In the genomic region with DNA sequence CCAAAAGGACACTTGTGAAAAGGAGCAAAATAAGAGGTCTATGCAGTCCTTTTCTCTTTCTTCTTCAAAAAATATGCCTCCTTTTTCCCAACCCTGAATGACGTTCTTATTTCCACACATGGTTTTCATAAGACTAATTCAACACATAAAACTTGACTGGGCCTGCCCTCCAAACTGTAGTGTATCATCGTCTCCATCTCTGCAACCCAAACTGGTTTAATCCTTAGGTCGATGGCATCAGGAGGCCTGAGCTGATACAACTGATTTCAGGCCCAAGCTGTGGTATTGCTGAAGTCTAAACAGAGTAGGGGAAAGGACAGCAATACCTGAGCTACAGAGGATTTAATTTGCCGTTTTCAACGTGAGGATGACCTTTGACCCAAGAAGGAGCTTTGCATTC, we compare ENCODE assay signal across 23 cellular contexts.
"Had no signal": no experiment of that assay in that cellular context is flagged by ENCODE, and none has a peak within 500 bp of the region (broad histone marks: within the 10 kb centered on the region; RNA-seq: fewer than 3 reads in every experiment).

No MANE protein-coding gene starts in this region.

- H3K27me3 ChIP-seq: brain microvascular endothelial cell, colonic mucosa, gastroesophageal sphincter, right atrium auricular region, tibial nerve, vagina had no signal

- H3K27ac ChIP-seq: brain microvascular endothelial cell, colonic mucosa, gastroesophageal sphincter, heart left ventricle, prostate gland, right atrium auricular region, tibial nerve, vagina had no signal

- H3K4me3 Mint-ChIP-seq: central memory CD8-positive, alpha-beta T cell; immature natural killer cell; memory B cell; stimulated activated naive CD8-positive, alpha-beta T cell treated with anti-CD3 and anti-CD28 coated beads, Interleukin-15, Interleukin-2, amounts not matched to agents 100 ng/mL and 50 ng/mL, for 24 hours had no signal

- H3K4me3 ChIP-seq: colonic mucosa, gastroesophageal sphincter, heart left ventricle, prostate gland, right atrium auricular region, tibial nerve, vagina had no signal

- H3K9me3 ChIP-seq: colonic mucosa, gastroesophageal sphincter, heart left ventricle, prostate gland, right atrium auricular region, tibial nerve, vagina had no signal

- H3K27ac Mint-ChIP-seq: immature natural killer cell; memory B cell; stimulated activated naive CD8-positive, alpha-beta T cell treated with anti-CD3 and anti-CD28 coated beads, Interleukin-15, Interleukin-2, amounts not matched to agents 100 ng/mL and 50 ng/mL, for 24 hours had no signal

- DNase-seq: activated CD8-positive, alpha-beta memory T cell treated with anti-CD3 and anti-CD28 coated beads for 24 hours; activated CD8-positive, alpha-beta memory T cell treated with anti-CD3 and anti-CD28 coated beads, Interleukin-2, amount 50 U/mL, for 48 hours; activated effector memory CD4-positive, alpha-beta T cell treated with anti-CD3 and anti-CD28 coated beads, Interleukin-2, amount 50 U/mL, for 16 hours; activated naive CD4-positive, alpha-beta T cell treated with anti-CD3 and anti-CD28 coated beads, Interleukin-2, amount 50 U/mL, for 16 hours; activated T-cell treated with anti-CD3 and anti-CD28 coated beads, Interleukin-2, amount 50 U/mL, for 48 hours; aorta; brain microvascular endothelial cell; colonic mucosa; heart left ventricle; immature natural killer cell; kidney glomerular epithelial cell; left ventricle myocardium superior; stimulated activated CD4-positive, alpha-beta T cell treated with anti-CD3 and anti-CD28 coated beads, Interleukin-2, amount 100 ng/mL, for 48 hours; T1000 had no signal

- H3K27me3 Mint-ChIP-seq: central memory CD8-positive, alpha-beta T cell; memory B cell; stimulated activated naive CD8-positive, alpha-beta T cell treated with anti-CD3 and anti-CD28 coated beads, Interleukin-15, Interleukin-2, amounts not matched to agents 100 ng/mL and 50 ng/mL, for 24 hours had no signal

- ATAC-seq: activated CD4-positive, CD25-positive, alpha-beta regulatory T cell treated with anti-CD3 and anti-CD28 coated beads, Interleukin-2, amount 50 U/mL, for 24 hours; gastroesophageal sphincter; heart left ventricle; left ventricle myocardium superior had no signal

- H3K9me3 Mint-ChIP-seq: memory B cell; stimulated activated naive CD8-positive, alpha-beta T cell treated with anti-CD3 and anti-CD28 coated beads, Interleukin-15, Interleukin-2, amounts not matched to agents 100 ng/mL and 50 ng/mL, for 24 hours had no signal

- H3K36me3 ChIP-seq: brain microvascular endothelial cell, colonic mucosa, gastroesophageal sphincter, heart left ventricle, prostate gland, right atrium auricular region, tibial nerve, vagina had no signal

- H3K36me3 Mint-ChIP-seq: immature natural killer cell, memory B cell had no signal

- H3K4me1 ChIP-seq: heart left ventricle, prostate gland, right atrium auricular region, tibial nerve had no signal

- H3K4me1 Mint-ChIP-seq: central memory CD8-positive, alpha-beta T cell; immature natural killer cell; memory B cell had no signal
